In genomic region chr1:3483801-3484444, GRCh38 we compare ENCODE assay signal across 1 cellular context.
TF ChIP-seq lines count a peak whose summit lies in the region.

No MANE protein-coding gene starts in this region.

TF ChIP-seq in GM12878, 131 proteins besides CTCF, POLR2A, EP300 and RAD21 (continued from another document):
- TF ChIP-seq, protein P1, sequence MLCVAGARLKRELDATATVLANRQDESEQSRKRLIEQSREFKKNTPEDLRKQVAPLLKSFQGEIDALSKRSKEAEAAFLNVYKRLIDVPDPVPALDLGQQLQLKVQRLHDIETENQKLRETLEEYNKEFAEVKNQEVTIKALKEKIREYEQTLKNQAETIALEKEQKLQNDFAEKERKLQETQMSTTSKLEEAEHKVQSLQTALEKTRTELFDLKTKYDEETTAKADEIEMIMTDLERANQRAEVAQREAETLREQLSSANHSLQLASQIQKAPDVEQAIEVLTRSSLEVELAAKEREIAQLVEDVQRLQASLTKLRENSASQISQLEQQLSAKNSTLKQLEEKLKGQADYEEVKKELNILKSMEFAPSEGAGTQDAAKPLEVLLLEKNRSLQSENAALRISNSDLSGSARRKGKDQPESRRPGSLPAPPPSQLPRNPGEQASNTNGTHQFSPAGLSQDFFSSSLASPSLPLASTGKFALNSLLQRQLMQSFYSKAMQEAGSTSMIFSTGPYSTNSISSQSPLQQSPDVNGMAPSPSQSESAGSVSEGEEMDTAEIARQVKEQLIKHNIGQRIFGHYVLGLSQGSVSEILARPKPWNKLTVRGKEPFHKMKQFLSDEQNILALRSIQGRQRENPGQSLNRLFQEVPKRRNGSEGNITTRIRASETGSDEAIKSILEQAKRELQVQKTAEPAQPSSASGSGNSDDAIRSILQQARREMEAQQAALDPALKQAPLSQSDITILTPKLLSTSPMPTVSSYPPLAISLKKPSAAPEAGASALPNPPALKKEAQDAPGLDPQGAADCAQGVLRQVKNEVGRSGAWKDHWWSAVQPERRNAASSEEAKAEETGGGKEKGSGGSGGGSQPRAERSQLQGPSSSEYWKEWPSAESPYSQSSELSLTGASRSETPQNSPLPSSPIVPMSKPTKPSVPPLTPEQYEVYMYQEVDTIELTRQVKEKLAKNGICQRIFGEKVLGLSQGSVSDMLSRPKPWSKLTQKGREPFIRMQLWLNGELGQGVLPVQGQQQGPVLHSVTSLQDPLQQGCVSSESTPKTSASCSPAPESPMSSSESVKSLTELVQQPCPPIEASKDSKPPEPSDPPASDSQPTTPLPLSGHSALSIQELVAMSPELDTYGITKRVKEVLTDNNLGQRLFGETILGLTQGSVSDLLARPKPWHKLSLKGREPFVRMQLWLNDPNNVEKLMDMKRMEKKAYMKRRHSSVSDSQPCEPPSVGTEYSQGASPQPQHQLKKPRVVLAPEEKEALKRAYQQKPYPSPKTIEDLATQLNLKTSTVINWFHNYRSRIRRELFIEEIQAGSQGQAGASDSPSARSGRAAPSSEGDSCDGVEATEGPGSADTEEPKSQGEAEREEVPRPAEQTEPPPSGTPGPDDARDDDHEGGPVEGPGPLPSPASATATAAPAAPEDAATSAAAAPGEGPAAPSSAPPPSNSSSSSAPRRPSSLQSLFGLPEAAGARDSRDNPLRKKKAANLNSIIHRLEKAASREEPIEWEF (IDR thresholded peaks at IDR 0.05; ENCODE audit: insufficient replicate concordance, low read depth, low read length), result no peak
- TF ChIP-seq CEBPB (IDR thresholded peaks at IDR 0.05; ENCODE audit: borderline replicate concordance in 1 of 2, low read depth in 2 of 2, low read length in 2 of 2) (no peak), CBX5 (IDR thresholded peaks at IDR 0.05; ENCODE audit: low read depth) (no peak), FOXM1 (IDR thresholded peaks at IDR 0.05; ENCODE audit: low read depth, low read length) (no peak), IKZF2 (IDR thresholded peaks at IDR 0.05) (no peak), MTA3 (IDR thresholded peaks at IDR 0.05; ENCODE audit: borderline replicate concordance, low read length) (no peak)
